In genomic region chr3:115436767-115437301, GRCh38 we compare ENCODE assay signal across 12 cellular contexts.
DNase-seq lines count a peak whose midpoint lies in the region; ATAC-seq and TF ChIP-seq lines count a peak whose summit lies in the region.
"Had no signal": no experiment of that assay in that cellular context is flagged by ENCODE, and none has a peak within 500 bp of the region (broad histone marks: within the 10 kb centered on the region; RNA-seq: fewer than 3 reads in every experiment).

No MANE protein-coding gene starts in this region.

- H3K18ac ChIP-seq in neuronal stem cell (ENCODE audit: low read length): no peak overlapping the region

- H2BK120ac ChIP-seq in neuronal stem cell (ENCODE audit: low read depth, low read length): no peak overlapping the region

- H3K4me1 ChIP-seq in cardiac muscle cell (ENCODE audit: low read depth) (no peaks in the 10 kb centered on the region), fibroblast of lung (ENCODE audit: control insufficient read depth, extremely low read depth, insufficient read depth, low read length) (peaks cover 6% of the 10 kb centered on the region), aorta (ENCODE audit: control insufficient read depth in 1 of 2, insufficient read depth in 2 of 2, low read length in 2 of 2) (no peaks in the 10 kb centered on the region), neuronal stem cell (ENCODE audit: control insufficient read depth in 2 of 2, insufficient read depth in 1 of 2, low read depth in 1 of 2, low read length in 2 of 2) (peaks cover 0 to 4% of the 10 kb centered on the region in 2 donors)
- H3K4me1 ChIP-seq: HAP-1 had no signal

- H3K9ac ChIP-seq in fibroblast of lung (ENCODE audit: insufficient read depth, low read length) (no peak overlapping the region), neuronal stem cell (ENCODE audit: low read depth, low read length, poor library complexity) (no peak overlapping the region)

- peak; percentile 56 for TF ChIP-seq CTCF in cardiac muscle cell (IDR thresholded peaks at IDR 0.05; ENCODE audit: low read depth, low read length)
- TF ChIP-seq CTCF in fibroblast of lung (conservative IDR thresholded peaks at IDR 0.05 in 1 of 2, IDR thresholded peaks at IDR 0.05 in 1 of 2; ENCODE audit: low read depth in 1 of 2, low read length in 2 of 2): peak; percentile 31 to 62

- H2AFZ ChIP-seq in fibroblast of lung (ENCODE audit: low read length): no peak overlapping the region
- no peak overlapping the region for H2AFZ ChIP-seq in neuronal stem cell (ENCODE audit: low read length)

- DNase-seq in cardiac muscle cell (ENCODE audit: low read depth in 1 of 2, low spot score in 1 of 2): peak in 1 of 2 donors; percentile 95
- no peak for DNase-seq in left ventricle myocardium superior
- DNase-seq in RKO (ENCODE audit: low spot score): peak; percentile 84
- DNase-seq in fibroblast of lung (ENCODE audit: low read depth in 2 of 2): peak; percentile 94 to 97
- DNase-seq in aorta: peak in 1 of 2 donors; percentile 53
- no peak for DNase-seq in neuronal stem cell (ENCODE audit: low spot score)
- DNase-seq: DMS79 treated with DMSO at 0.1 percent for 48 hours; NCI-H2107; stimulated activated CD4-positive, alpha-beta T cell treated with anti-CD3 and anti-CD28 coated beads, Interleukin-4, amount 100 ng/mL, for 4 hours had no signal

- intact Hi-C loops in left ventricle myocardium superior (cut with micrococcal nuclease): no loop called here
- intact Hi-C loops in aorta (cut with DNase I): loop anchor here in 1 of 2 donors (10.0 kb wide), 1 partner anchor 212 kb away; no protein-coding TSS in a partner anchor

- H3K27me3 ChIP-seq in cardiac muscle cell (no peaks in the 10 kb centered on the region), fibroblast of lung (ENCODE audit: control insufficient read depth, insufficient read depth, low read length) (no peaks in the 10 kb centered on the region), aorta (ENCODE audit: control insufficient read depth in 1 of 2, insufficient read depth in 2 of 2, low read length in 1 of 2) (no peaks in the 10 kb centered on the region), neuronal stem cell (ENCODE audit: control insufficient read depth in 3 of 3, insufficient read depth in 3 of 3, low read depth in 1 of 3, low read length in 3 of 3) (no peaks in the 10 kb centered on the region)

- H4K8ac ChIP-seq in neuronal stem cell (ENCODE audit: low read depth, low read length): no peak overlapping the region

- H3K27ac ChIP-seq in cardiac muscle cell: no peak overlapping the region
- H3K27ac ChIP-seq in fibroblast of lung (ENCODE audit: insufficient read depth, low read length): peak overlapping the region; percentile 7
- H3K27ac ChIP-seq in aorta (ENCODE audit: low read depth in 1 of 2, low read length in 2 of 2): no peak overlapping the region
- no peak overlapping the region for H3K27ac ChIP-seq in neuronal stem cell (replicated peaks; ENCODE audit: low read length)

- H3K4me3 ChIP-seq in cardiac muscle cell (no peak overlapping the region), fibroblast of lung (replicated peaks in 1 of 4; ENCODE audit: control extremely low read depth in 1 of 4, insufficient read depth in 1 of 4, low read depth in 3 of 4, low read length in 4 of 4) (no peak overlapping the region), aorta (ENCODE audit: low read length in 2 of 2) (no peak overlapping the region), neuronal stem cell (ENCODE audit: low read length in 2 of 2) (no peak overlapping the region)
- H3K4me3 ChIP-seq: HAP-1 had no signal

- no peaks in the 10 kb centered on the region for H3K79me2 ChIP-seq in fibroblast of lung (ENCODE audit: control insufficient read depth, insufficient read depth, low read length)

- no peak overlapping the region for H4K91ac ChIP-seq in neuronal stem cell (ENCODE audit: low read depth, low read length, poor library complexity)

- no peak overlapping the region for H3K14ac ChIP-seq in neuronal stem cell (ENCODE audit: low read length)

- no peaks in the 10 kb centered on the region for H3K36me3 ChIP-seq in cardiac muscle cell
- no peaks in the 10 kb centered on the region for H3K36me3 ChIP-seq in fibroblast of lung (ENCODE audit: control insufficient read depth, insufficient read depth, low read length)
- no peaks in the 10 kb centered on the region for H3K36me3 ChIP-seq in aorta (ENCODE audit: control insufficient read depth in 1 of 2, insufficient read depth in 2 of 2, low read length in 1 of 2)
- no peaks in the 10 kb centered on the region for H3K36me3 ChIP-seq in neuronal stem cell (replicated peaks in 1 of 2; ENCODE audit: control insufficient read depth in 2 of 2, insufficient read depth in 2 of 2, low read length in 2 of 2)
- H3K36me3 ChIP-seq: HAP-1 had no signal

- no peak overlapping the region for H3K23ac ChIP-seq in neuronal stem cell (ENCODE audit: low read depth, low read length, poor library complexity)

- no peak overlapping the region for H2BK15ac ChIP-seq in neuronal stem cell (ENCODE audit: low read length)

- H2BK5ac ChIP-seq in neuronal stem cell (ENCODE audit: low read length): no peak overlapping the region

- no peak overlapping the region for H2BK12ac ChIP-seq in neuronal stem cell (ENCODE audit: low read length)

- H3K79me1 ChIP-seq in neuronal stem cell (ENCODE audit: low read depth, low read length): no peaks in the 10 kb centered on the region

- no peak overlapping the region for H3K4me2 ChIP-seq in fibroblast of lung (ENCODE audit: extremely low read depth, insufficient read depth, low read length)
- no peak overlapping the region for H3K4me2 ChIP-seq in neuronal stem cell (ENCODE audit: insufficient read depth, low read length, poor library complexity, severe bottlenecking)

- ATAC-seq in left ventricle myocardium superior: no peak
- peak; percentile 55 for ATAC-seq in aorta (ENCODE audit: low FRiP score)
- no peak for ATAC-seq in GM18502 (IDR thresholded peaks at IDR 0.05; ENCODE audit: poor library complexity, unreplicated experiment)
- no peak for ATAC-seq in HG03571 (IDR thresholded peaks at IDR 0.05; ENCODE audit: unreplicated experiment)

- H3K4ac ChIP-seq in neuronal stem cell (ENCODE audit: low read length): no peak overlapping the region

- 47 to 55% methylated on average over 5 of the region's 5 CpGs for WGBS in aorta, 2 donors
- no CpG with 5 or more reads among the region's 5 CpGs for WGBS in neuronal stem cell (ENCODE audit: extremely low coverage in 2 of 2, insufficient read length in 2 of 2, insufficient replicate concordance in 1 of 2), 2 donors

- no peak overlapping the region for H2AK5ac ChIP-seq in neuronal stem cell (ENCODE audit: low read depth, low read length)

- H3K9me3 ChIP-seq in cardiac muscle cell (ENCODE audit: low read depth) (no peaks in the 10 kb centered on the region), fibroblast of lung (ENCODE audit: control insufficient read depth, insufficient read depth, low read depth, low read length) (no peaks in the 10 kb centered on the region), aorta (ENCODE audit: control insufficient read depth, low read length) (no peaks in the 10 kb centered on the region), neuronal stem cell (replicated peaks in 1 of 2; ENCODE audit: control insufficient read depth in 2 of 2, insufficient read depth in 1 of 2, low read depth in 1 of 2, low read length in 2 of 2) (no peaks in the 10 kb centered on the region)
- H3K9me3 ChIP-seq: HAP-1 had no signal

- H4K20me1 ChIP-seq in fibroblast of lung (ENCODE audit: control insufficient read depth, extremely low read depth, insufficient read depth, low read length): no peaks in the 10 kb centered on the region

Comparison
In these comparisons a context has a peak if more than half of its experiments do, and no peak if none do; other contexts are left out.
1. DNase-seq: peak in RKO (single experiment) and fibroblast of lung (2 of 2); none in left ventricle myocardium superior (single experiment) and neuronal stem cell (single experiment).